8 cellular contexts compared by ENCODE assay signal in genomic region chr15:99251436-99251821, GRCh38. TPM values are rescaled to one million over a fixed set of nuclear protein-coding genes. Genes with fewer than 3 reads are reported as not detected.
DNase-seq lines count a peak whose midpoint lies in the region; ATAC-seq and TF ChIP-seq lines count a peak whose summit lies in the region.

TSS of gene LRRC28 (plus strand) at chr15:99251481. CDS start at chr15:99255958, 4,477 bp downstream.

- TF ChIP-seq CTCF in Calu3 (IDR thresholded peaks at IDR 0.05; ENCODE audit: unreplicated experiment) (no peak), HEK293 (tag by site-specific recombination; IDR thresholded peaks at IDR 0.05) (no peak)

- H3K9me3 ChIP-seq in HEK293 (ENCODE audit: control insufficient read depth, insufficient read depth, low read depth, low read length), result no peaks in the 10 kb centered on the region

- peaks cover 16% of the 10 kb centered on the region for H3K36me3 Mint-ChIP-seq in Calu3 (ENCODE audit: insufficient read depth, unreplicated experiment)
- H3K36me3 Mint-ChIP-seq in activated naive CD4-positive, alpha-beta T cell treated with anti-CD3 and anti-CD28 coated beads, Interleukin-2, amount 50 U/mL, for 72 hours, result peaks cover 6 to 13% of the 10 kb centered on the region in 2 donors

- DNase-seq in Calu3 (no peak), left ventricle myocardium superior (no peak), sciatic nerve (ENCODE audit: low spot score) (no peak), NAMALWA (ENCODE audit: low spot score) (no peak), GDM1 (lab: John Stamatoyannopoulos, UW) (no peak)
- no peak for DNase-seq in activated naive CD4-positive, alpha-beta T cell treated with anti-CD3 and anti-CD28 coated beads, Interleukin-2, amount 50 U/mL, for 72 hours (ENCODE audit: low spot score in 2 of 2)

- ATAC-seq in activated naive CD4-positive, alpha-beta T cell treated with anti-CD3 and anti-CD28 coated beads, Interleukin-2, amount 50 U/mL, for 72 hours, result no peak
- ATAC-seq in left ventricle myocardium superior (peak; percentile 60), sciatic nerve (no peak), GM21786 (IDR thresholded peaks at IDR 0.05; ENCODE audit: unreplicated experiment) (no peak)

- CTCF ChIA-PET in Calu3 (lab: Charles Lee) (interaction anchor here (0.6 to 2.4 kb wide), 6 partner anchors 20 to 667 kb away, joined by 3 to 11 read pairs (median 7); partner anchors contain the start of gene LYSMD4), HEK293 (lab: Yijun Ruan, JAX) (interaction anchor here (0.6 to 4.9 kb wide), 7 partner anchors 21 to 1088 kb away, joined by 3 to 36 read pairs (median 3); no protein-coding TSS in a partner anchor)

- peaks cover 24% of the 10 kb centered on the region for H3K4me1 Mint-ChIP-seq in Calu3 (ENCODE audit: low read depth, unreplicated experiment)

- H3K36me3 ChIP-seq in HEK293 (ENCODE audit: control insufficient read depth in 2 of 2, insufficient read depth in 1 of 2, low read length in 2 of 2), result peaks cover 0 to 7% of the 10 kb centered on the region in 2 experiments; a peak in 2 of 3 replicates

- H3K27me3 Mint-ChIP-seq in Calu3 (ENCODE audit: unreplicated experiment), result no peaks in the 10 kb centered on the region

- POLR2A ChIA-PET in HEK293 (lab: Yijun Ruan, JAX), result interaction anchor here (0.6 to 2.9 kb wide), 12 partner anchors 9 to 482 kb away, joined by 3 to 14 read pairs (median 5); partner anchors contain the start of genes LYSMD4 and MEF2A

- H3K4me1 ChIP-seq in HEK293 (ENCODE audit: control insufficient read depth, insufficient read depth, low read length), result peaks cover 18% of the 10 kb centered on the region; the same call in 1 of the 2 replicates

- no peaks in the 10 kb centered on the region for H3K9me3 Mint-ChIP-seq in Calu3 (ENCODE audit: low read depth, unreplicated experiment)
- H3K9me3 Mint-ChIP-seq in activated naive CD4-positive, alpha-beta T cell treated with anti-CD3 and anti-CD28 coated beads, Interleukin-2, amount 50 U/mL, for 72 hours, result no peaks in the 10 kb centered on the region

- peak within 1 kb of the TSS; percentile 88 for H3K4me3 ChIP-seq in HEK293 (ENCODE audit: low read depth, low read length)

- peak within 1 kb of the TSS; percentile 91 for H3K27ac Mint-ChIP-seq in Calu3 (ENCODE audit: unreplicated experiment)
- H3K27ac Mint-ChIP-seq in activated naive CD4-positive, alpha-beta T cell treated with anti-CD3 and anti-CD28 coated beads, Interleukin-2, amount 50 U/mL, for 72 hours, result peak within 1 kb of the TSS; percentile 79 to 96

- intact Hi-C loops in Calu3 (cut with micrococcal nuclease; ENCODE audit: unreplicated experiment), result loop anchor here (1.0 to 5.0 kb wide), 2 partner anchors 376 to 452 kb away; no protein-coding TSS in a partner anchor
- intact Hi-C loops in left ventricle myocardium superior (cut with micrococcal nuclease), result no loop called here
- intact Hi-C loops in sciatic nerve (cut with DNase I), result no loop called here

- no TSS peak for BruUV-seq in Calu3 (replicated peaks; lab: Mats Ljungman, UMichigan)

- H3K27ac ChIP-seq in HEK293 (ENCODE audit: extremely low read depth, low read depth, low read length), result peak within 1 kb of the TSS; percentile 93

- H3K4me3 Mint-ChIP-seq in Calu3 (ENCODE audit: low read depth, unreplicated experiment), result no peak within 1 kb of the TSS

TF ChIP-seq in HEK293, 187 proteins besides CTCF, POLR2A, EP300 and RAD21 (continues in another document):
- TF ChIP-seq ZNF654 (tag by site-specific recombination; IDR thresholded peaks at IDR 0.05; ENCODE audit: low read depth), result no peak
- TF ChIP-seq ZNF24 (tag by site-specific recombination; IDR thresholded peaks at IDR 0.05), result no peak
- TF ChIP-seq ZNF561 (tag by site-specific recombination; IDR thresholded peaks at IDR 0.05; ENCODE audit: borderline replicate concordance), result peak; percentile 52; the same call in 1 of the 2 replicates
- TF ChIP-seq ZSCAN30 (tag by site-specific recombination; IDR thresholded peaks at IDR 0.05), result peak; percentile 83
- no peak for TF ChIP-seq ZNF658 (tag by site-specific recombination; IDR thresholded peaks at IDR 0.05)
- peak; percentile 63; the same call in 1 of the 2 replicates for TF ChIP-seq ZNF501 (tag by site-specific recombination; IDR thresholded peaks at IDR 0.05)
- no peak for TF ChIP-seq ZNF560 (tag by site-specific recombination; IDR thresholded peaks at IDR 0.05; ENCODE audit: borderline replicate concordance)
- TF ChIP-seq, protein P1, sequence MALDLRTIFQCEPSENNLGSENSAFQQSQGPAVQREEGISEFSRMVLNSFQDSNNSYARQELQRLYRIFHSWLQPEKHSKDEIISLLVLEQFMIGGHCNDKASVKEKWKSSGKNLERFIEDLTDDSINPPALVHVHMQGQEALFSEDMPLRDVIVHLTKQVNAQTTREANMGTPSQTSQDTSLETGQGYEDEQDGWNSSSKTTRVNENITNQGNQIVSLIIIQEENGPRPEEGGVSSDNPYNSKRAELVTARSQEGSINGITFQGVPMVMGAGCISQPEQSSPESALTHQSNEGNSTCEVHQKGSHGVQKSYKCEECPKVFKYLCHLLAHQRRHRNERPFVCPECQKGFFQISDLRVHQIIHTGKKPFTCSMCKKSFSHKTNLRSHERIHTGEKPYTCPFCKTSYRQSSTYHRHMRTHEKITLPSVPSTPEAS (tag by site-specific recombination; IDR thresholded peaks at IDR 0.05), result no peak
- TF ChIP-seq YY1 (tag by site-specific recombination; IDR thresholded peaks at IDR 0.05), result no peak
- TF ChIP-seq ZNF529 (tag by site-specific recombination; IDR thresholded peaks at IDR 0.05; ENCODE audit: insufficient replicate concordance), result no peak
- 0 out of 2 replicates have a peak, but pooled peaks have one; percentile 28 for TF ChIP-seq ZNF423 (tag by site-specific recombination; IDR thresholded peaks at IDR 0.05)
- no peak for TF ChIP-seq ZNF223 (tag by site-specific recombination; IDR thresholded peaks at IDR 0.05)
- 0 out of 2 replicates have a peak, but pooled peaks have one; percentile 24 for TF ChIP-seq ZNF76 (tag by site-specific recombination; IDR thresholded peaks at IDR 0.05; ENCODE audit: borderline replicate concordance, low read depth)
- TF ChIP-seq ZNF416 (tag by site-specific recombination; IDR thresholded peaks at IDR 0.05), result no peak
- no peak for TF ChIP-seq ZNF473 (tag by site-specific recombination; IDR thresholded peaks at IDR 0.05)
- TF ChIP-seq KLF17 (tag by site-specific recombination; IDR thresholded peaks at IDR 0.05), result peak; percentile 10; the same call in 1 of the 2 replicates
- TF ChIP-seq ZNF426 (tag by site-specific recombination; IDR thresholded peaks at IDR 0.05), result no peak
- peak; percentile 40 for TF ChIP-seq ZXDB (tag by site-specific recombination; IDR thresholded peaks at IDR 0.05)
- TF ChIP-seq ZNF558 (tag by site-specific recombination; IDR thresholded peaks at IDR 0.05), result no peak
- peak; percentile 28 for TF ChIP-seq SP7 (tag by site-specific recombination; IDR thresholded peaks at IDR 0.05)
- peak; percentile 41; the same call in 1 of the 2 replicates for TF ChIP-seq KLF1 (tag by site-specific recombination; IDR thresholded peaks at IDR 0.05)
- no peak for TF ChIP-seq ZNF169 (tag by site-specific recombination; IDR thresholded peaks at IDR 0.05)
- 0 out of 2 replicates have a peak, but pooled peaks have one; percentile 12 for TF ChIP-seq ZFHX2 (tag by site-specific recombination; conservative IDR thresholded peaks at IDR 0.05)
- TF ChIP-seq, protein P2, sequence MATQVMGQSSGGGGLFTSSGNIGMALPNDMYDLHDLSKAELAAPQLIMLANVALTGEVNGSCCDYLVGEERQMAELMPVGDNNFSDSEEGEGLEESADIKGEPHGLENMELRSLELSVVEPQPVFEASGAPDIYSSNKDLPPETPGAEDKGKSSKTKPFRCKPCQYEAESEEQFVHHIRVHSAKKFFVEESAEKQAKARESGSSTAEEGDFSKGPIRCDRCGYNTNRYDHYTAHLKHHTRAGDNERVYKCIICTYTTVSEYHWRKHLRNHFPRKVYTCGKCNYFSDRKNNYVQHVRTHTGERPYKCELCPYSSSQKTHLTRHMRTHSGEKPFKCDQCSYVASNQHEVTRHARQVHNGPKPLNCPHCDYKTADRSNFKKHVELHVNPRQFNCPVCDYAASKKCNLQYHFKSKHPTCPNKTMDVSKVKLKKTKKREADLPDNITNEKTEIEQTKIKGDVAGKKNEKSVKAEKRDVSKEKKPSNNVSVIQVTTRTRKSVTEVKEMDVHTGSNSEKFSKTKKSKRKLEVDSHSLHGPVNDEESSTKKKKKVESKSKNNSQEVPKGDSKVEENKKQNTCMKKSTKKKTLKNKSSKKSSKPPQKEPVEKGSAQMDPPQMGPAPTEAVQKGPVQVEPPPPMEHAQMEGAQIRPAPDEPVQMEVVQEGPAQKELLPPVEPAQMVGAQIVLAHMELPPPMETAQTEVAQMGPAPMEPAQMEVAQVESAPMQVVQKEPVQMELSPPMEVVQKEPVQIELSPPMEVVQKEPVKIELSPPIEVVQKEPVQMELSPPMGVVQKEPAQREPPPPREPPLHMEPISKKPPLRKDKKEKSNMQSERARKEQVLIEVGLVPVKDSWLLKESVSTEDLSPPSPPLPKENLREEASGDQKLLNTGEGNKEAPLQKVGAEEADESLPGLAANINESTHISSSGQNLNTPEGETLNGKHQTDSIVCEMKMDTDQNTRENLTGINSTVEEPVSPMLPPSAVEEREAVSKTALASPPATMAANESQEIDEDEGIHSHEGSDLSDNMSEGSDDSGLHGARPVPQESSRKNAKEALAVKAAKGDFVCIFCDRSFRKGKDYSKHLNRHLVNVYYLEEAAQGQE (tag by site-specific recombination; IDR thresholded peaks at IDR 0.05), result 0 out of 2 replicates have a peak, but pooled peaks have one; percentile 36
- no peak for TF ChIP-seq OSR2 (tag by site-specific recombination; IDR thresholded peaks at IDR 0.05)
- no peak for TF ChIP-seq SALL2 (tag by site-specific recombination; IDR thresholded peaks at IDR 0.05; ENCODE audit: borderline replicate concordance)
- 0 out of 2 replicates have a peak, but pooled peaks have one; percentile 15 for TF ChIP-seq ZNF792 (tag by site-specific recombination; IDR thresholded peaks at IDR 0.05)
- TF ChIP-seq ZNF623 (tag by site-specific recombination; IDR thresholded peaks at IDR 0.05), result no peak

RNA-seq across cellular contexts. Expression of gene LRRC28, which starts in this region (rescaled TPM):
- total RNA-seq in Calu3 (2022) (15.9 and 21.8 TPM in 2 replicates), left ventricle myocardium superior (24.4 TPM), sciatic nerve (24.6 TPM)
- total RNA-seq in activated naive CD4-positive, alpha-beta T cell treated with anti-CD3 and anti-CD28 coated beads, Interleukin-2, amount 50 U/mL, for 72 hours, result 10 to 100 TPM; 21.3 to 27.7 TPM
